In the genomic region with DNA sequence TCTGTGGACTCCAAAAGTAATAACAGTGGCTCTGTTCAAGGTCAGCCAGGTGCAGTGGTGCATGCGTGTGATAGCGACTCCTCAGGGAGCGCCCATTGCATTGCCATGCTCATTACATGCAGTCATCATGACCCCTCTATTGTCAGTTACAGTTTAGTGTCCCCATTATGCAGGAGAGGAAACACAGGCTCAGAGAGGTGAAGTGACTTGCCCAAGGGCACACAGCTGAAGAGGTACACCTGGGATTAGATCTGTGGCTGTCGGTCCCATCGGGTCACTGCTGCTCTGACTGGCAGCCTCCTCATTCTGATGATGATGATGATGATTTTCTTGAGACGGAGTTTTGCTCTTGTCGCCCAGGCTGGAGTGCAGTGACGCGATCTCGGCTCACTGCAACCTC, we compare ENCODE assay signal across 23 cellular contexts.
"Had no signal": no experiment of that assay in that cellular context is flagged by ENCODE, and none has a peak within 500 bp of the region (broad histone marks: within the 10 kb centered on the region; RNA-seq: fewer than 3 reads in every experiment).

No MANE protein-coding gene starts in this region.

- H3K27me3 ChIP-seq: dorsolateral prefrontal cortex, sigmoid colon, testis, upper lobe of left lung had no signal

- H3K27ac Mint-ChIP-seq: brain; endodermal cell; naive B cell; stimulated activated effector memory CD8-positive, alpha-beta T cell treated with anti-CD3 and anti-CD28 coated beads, Interleukin-12 subunit alpha, Interleukin-12 subunit beta, amount 100 ng/mL, for 72 hours had no signal

- H3K4me3 ChIP-seq: dorsolateral prefrontal cortex, mucosa of descending colon, sigmoid colon, testis, upper lobe of left lung had no signal

- H3K4me3 Mint-ChIP-seq: brain; endodermal cell; naive B cell; stimulated activated effector memory CD8-positive, alpha-beta T cell treated with anti-CD3 and anti-CD28 coated beads, Interleukin-12 subunit alpha, Interleukin-12 subunit beta, amount 100 ng/mL, for 72 hours had no signal

- H3K9me3 ChIP-seq: mucosa of descending colon, sigmoid colon, testis, upper lobe of left lung had no signal

- DNase-seq: activated CD4-positive, alpha-beta T cell treated with anti-CD3 and anti-CD28 coated beads, Interleukin-2, amount 50 U/mL, for 48 hours; activated effector memory CD4-positive, alpha-beta T cell treated with anti-CD3 and anti-CD28 coated beads, Interleukin-2, amount 50 U/mL, for 16 hours; activated T-cell treated with anti-CD3 and anti-CD28 coated beads, Interleukin-2, amount 50 U/mL, for 48 hours; anterior cingulate cortex; caudate nucleus; dorsolateral prefrontal cortex; endodermal cell; foreskin fibroblast; left cardiac atrium; mesenchymal stem cell; mucosa of descending colon; naive B cell; sigmoid colon; stimulated activated CD4-positive, alpha-beta T cell treated with anti-CD3 and anti-CD28 coated beads, Interleukin-4, amount 100 ng/mL, for 24 hours; T-helper 1 cell; testis; upper lobe of left lung had no signal

- H3K9me3 Mint-ChIP-seq: endodermal cell had no signal

- H3K27me3 Mint-ChIP-seq: brain had no signal

- H3K27ac ChIP-seq: dorsolateral prefrontal cortex, epithelial cell of prostate, sigmoid colon, testis, upper lobe of left lung had no signal

- H3K4me1 Mint-ChIP-seq: brain, endodermal cell, naive B cell had no signal

- H3K4me1 ChIP-seq: sigmoid colon, testis, upper lobe of left lung had no signal

- ATAC-seq: activated CD4-positive, CD25-positive, alpha-beta regulatory T cell treated with anti-CD3 and anti-CD28 coated beads, Interleukin-2, amount 50 U/mL, for 24 hours; left cardiac atrium; SK-N-SH treated with all-trans-retinoic acid at 6 μM for 48 hours; stimulated activated effector memory CD8-positive, alpha-beta T cell treated with anti-CD3 and anti-CD28 coated beads, Interleukin-12 subunit alpha, Interleukin-12 subunit beta, amount 100 ng/mL, for 72 hours had no signal

- FAIRE-seq: islet of Langerhans had no signal
